In the genomic region with DNA sequence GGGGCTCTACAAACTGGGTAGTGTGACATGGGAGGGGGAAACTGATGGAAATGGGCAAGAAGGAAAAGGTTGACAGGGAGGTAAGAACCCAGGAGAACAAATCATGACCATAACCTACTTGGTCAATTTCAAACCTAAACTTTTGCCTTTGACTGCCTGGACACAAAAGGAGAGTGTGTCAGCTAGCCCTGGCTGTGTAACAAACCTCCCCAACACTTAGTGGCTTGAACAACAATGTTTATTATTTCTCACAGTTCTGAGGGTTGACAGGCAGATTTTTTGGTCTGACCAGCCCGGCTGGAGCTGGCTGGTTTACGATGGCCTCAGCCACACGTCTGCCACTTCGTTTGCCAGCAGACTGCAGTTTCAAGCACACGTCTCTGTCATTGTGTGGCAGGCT, we compare ENCODE assay signal across 29 cellular contexts.
"Had no signal": no experiment of that assay in that cellular context is flagged by ENCODE, and none has a peak within 500 bp of the region (broad histone marks: within the 10 kb centered on the region; RNA-seq: fewer than 3 reads in every experiment).

No MANE protein-coding gene starts in this region.

- FAIRE-seq: kidney had no signal

- DNase-seq: activated B cell treated with CpG ODN at 0.5 μM for 24 hours; activated CD4-positive, alpha-beta T cell treated with anti-CD3 and anti-CD28 coated beads, Interleukin-2, amount 50 U/mL, for 1 hour; activated CD8-positive, alpha-beta T cell treated with anti-CD3 and anti-CD28 coated beads for 36 hours; activated naive CD8-positive, alpha-beta T cell treated with anti-CD3 and anti-CD28 coated beads for 36 hours; activated T-cell treated with anti-CD3 and anti-CD28 coated beads, Interleukin-2, amount 50 U/mL, for 48 hours; endodermal cell; foreskin fibroblast; head of caudate nucleus; hippocampal formation; kidney; left colon; naive B cell; ovary; stimulated activated CD4-positive, alpha-beta T cell treated with anti-CD3 and anti-CD28 coated beads, Interleukin-4, amount 100 ng/mL, for 24 hours; stomach; upper lobe of left lung had no signal

- H3K27ac Mint-ChIP-seq: activated B cell treated with CpG ODN at 0.5 μM for 24 hours; activated CD8-positive, alpha-beta T cell treated with anti-CD3 and anti-CD28 coated beads for 36 hours; activated naive CD8-positive, alpha-beta T cell treated with anti-CD3 and anti-CD28 coated beads for 36 hours; activated T-helper 2 cell treated with anti-CD3 and anti-CD28 coated beads, Interferon-gamma antibody, Interleukin-2, Interleukin-4, amounts not matched to agents 10 μg/mL and 5 μg/mL and 100 μg/mL, durations not matched to agents 14 hours and 24 hours and 36 hours; brain; endodermal cell; mesothelial cell of epicardium; neural progenitor cell; progenitor cell of endocrine pancreas; stimulated activated memory B cell treated with anti-CD40 and anti-IgM and Interleukin-4, amounts not matched to agents 10 μg/mL and 1 μg/mL and 100 μg/mL, for 72 hours had no signal

- H3K4me3 ChIP-seq: ascending aorta, neural progenitor cell, ovary, skin epidermis, stomach, thyroid gland, upper lobe of left lung, vagina had no signal

- H3K27me3 ChIP-seq: ascending aorta, ovary, thyroid gland, upper lobe of left lung, vagina had no signal

- H3K9ac ChIP-seq: neural progenitor cell had no signal

- H3K4me3 Mint-ChIP-seq: activated B cell treated with CpG ODN at 0.5 μM for 24 hours; activated CD8-positive, alpha-beta T cell treated with anti-CD3 and anti-CD28 coated beads for 36 hours; activated naive CD8-positive, alpha-beta T cell treated with anti-CD3 and anti-CD28 coated beads for 36 hours; brain; endodermal cell; mesothelial cell of epicardium; neural progenitor cell; stimulated activated memory B cell treated with anti-CD40 and anti-IgM and Interleukin-4, amounts not matched to agents 10 μg/mL and 1 μg/mL and 100 μg/mL, for 72 hours; T-helper 2 cell treated with Interferon-gamma antibody and Interleukin-4, amounts not matched to agents 5 μg/mL and 100 μg/mL, for 36 hours had no signal

- H3K36me3 ChIP-seq: ascending aorta, neural progenitor cell, ovary, stomach, thyroid gland, upper lobe of left lung, vagina had no signal

- H3K36me3 Mint-ChIP-seq: activated naive CD8-positive, alpha-beta T cell treated with anti-CD3 and anti-CD28 coated beads for 36 hours; brain; mesothelial cell of epicardium; naive B cell; neural progenitor cell; stimulated activated memory B cell treated with anti-CD40 and anti-IgM and Interleukin-4, amounts not matched to agents 10 μg/mL and 1 μg/mL and 100 μg/mL, for 72 hours had no signal

- H3K9me3 ChIP-seq: ascending aorta, ovary, stomach, thyroid gland, upper lobe of left lung, vagina had no signal

- H3K27ac ChIP-seq: ascending aorta, neural progenitor cell, ovary, skin epidermis, stomach, thyroid gland, upper lobe of left lung, vagina had no signal

- H3K4me1 ChIP-seq: ascending aorta, vagina had no signal

- H3K27me3 Mint-ChIP-seq: activated CD8-positive, alpha-beta T cell treated with anti-CD3 and anti-CD28 coated beads for 36 hours; activated naive CD8-positive, alpha-beta T cell treated with anti-CD3 and anti-CD28 coated beads for 36 hours had no signal

- H3K9me3 Mint-ChIP-seq: activated B cell treated with CpG ODN at 0.5 μM for 24 hours; activated naive CD8-positive, alpha-beta T cell treated with anti-CD3 and anti-CD28 coated beads for 36 hours; activated T-helper 2 cell treated with anti-CD3 and anti-CD28 coated beads, Interferon-gamma antibody, Interleukin-2, Interleukin-4, amounts not matched to agents 10 μg/mL and 5 μg/mL and 100 μg/mL, durations not matched to agents 14 hours and 24 hours and 36 hours; stimulated activated memory B cell treated with anti-CD40 and anti-IgM and Interleukin-4, amounts not matched to agents 10 μg/mL and 1 μg/mL and 100 μg/mL, for 72 hours; T-helper 2 cell treated with Interferon-gamma antibody and Interleukin-4, amounts not matched to agents 5 μg/mL and 100 μg/mL, for 36 hours had no signal

- H3K4me2 ChIP-seq: neural progenitor cell had no signal

- H2AFZ ChIP-seq: neural progenitor cell had no signal

- ATAC-seq: activated CD8-positive, alpha-beta T cell treated with anti-CD3 and anti-CD28 coated beads for 36 hours; esophagus mucosa; left colon; sciatic nerve; stimulated activated memory B cell treated with anti-CD40 and anti-IgM and Interleukin-4, amounts not matched to agents 10 μg/mL and 1 μg/mL and 100 μg/mL, for 72 hours had no signal
